In the genomic region with DNA sequence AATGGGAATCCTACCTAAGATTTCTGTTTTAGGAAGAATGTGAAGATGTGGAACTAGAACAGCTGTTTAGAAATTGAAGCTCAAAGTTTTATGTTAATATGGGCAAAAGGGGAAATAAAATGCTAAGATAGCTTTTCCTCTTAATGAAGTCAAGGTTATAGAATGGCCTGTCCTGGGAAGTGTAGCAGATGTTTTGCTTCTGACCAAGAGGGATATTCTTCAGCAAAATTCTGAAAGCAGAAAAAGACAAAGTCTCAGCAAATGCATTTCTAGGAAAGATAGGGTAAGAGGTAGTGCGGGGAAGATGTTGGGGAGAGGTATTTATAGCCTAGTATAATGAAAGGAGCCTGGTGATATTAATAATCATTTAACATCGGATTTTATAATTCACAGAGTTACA, we compare ENCODE assay signal across 24 cellular contexts.
"Had no signal": no experiment of that assay in that cellular context is flagged by ENCODE, and none has a peak within 500 bp of the region (broad histone marks: within the 10 kb centered on the region; RNA-seq: fewer than 3 reads in every experiment).

No MANE protein-coding gene starts in this region.

- H3K9ac ChIP-seq: parathyroid adenoma had no signal

- H3K27me3 ChIP-seq: brain microvascular endothelial cell, dorsolateral prefrontal cortex, vagina had no signal

- H3K4me3 ChIP-seq: dorsolateral prefrontal cortex, smooth muscle cell, vagina had no signal

- DNase-seq: activated B cell treated with CpG ODN at 0.5 μM for 24 hours; activated CD4-positive, alpha-beta T cell treated with anti-CD3 and anti-CD28 coated beads for 36 hours; activated CD4-positive, alpha-beta T cell treated with anti-CD3 and anti-CD28 coated beads, Interleukin-2, amount 50 U/mL, for 48 hours; activated CD8-positive, alpha-beta memory T cell treated with anti-CD3 and anti-CD28 coated beads, Interleukin-2, amount 50 U/mL, for 48 hours; activated effector memory CD4-positive, alpha-beta T cell treated with anti-CD3 and anti-CD28 coated beads, Interleukin-2, amount 50 U/mL, for 16 hours; activated naive CD4-positive, alpha-beta T cell treated with anti-CD3 and anti-CD28 coated beads, Interleukin-2, amount 10 ng/mL, durations not matched to agents 7 days and 5 days; activated T-cell treated with anti-CD3 and anti-CD28 coated beads, Interleukin-2, amount 50 U/mL, for 48 hours; aorta; brain microvascular endothelial cell; central memory CD4-positive, alpha-beta T cell; kidney; mammary epithelial cell; stimulated activated CD4-positive, alpha-beta T cell treated with anti-CD3 and anti-CD28 coated beads, Interleukin-2, amount 100 ng/mL, for 48 hours; stimulated activated CD8-positive, alpha-beta memory T cell treated with anti-CD3 and anti-CD28 coated beads, Interleukin-4, amount 100 ng/mL, for 48 hours; stimulated activated naive B cell treated with anti-CD40 and anti-IgM and Interleukin-4, amounts not matched to agents 10 μg/mL and 1 μg/mL and 100 μg/mL, for 72 hours; T1000 had no signal

- H3K4me1 ChIP-seq: parathyroid adenoma had no signal

- H3K27me3 Mint-ChIP-seq: activated B cell treated with CpG ODN at 0.5 μM for 24 hours; activated CD4-positive, alpha-beta T cell treated with anti-CD3 and anti-CD28 coated beads for 36 hours; activated naive CD4-positive, alpha-beta T cell treated with anti-CD3 and anti-CD28 coated beads, Interleukin-2, amount 10 ng/mL, durations not matched to agents 7 days and 5 days; natural killer cell treated with Interleukin-12 subunit alpha and Interleukin-12 subunit beta and Interleukin-15 and Interleukin-18, amount 100 ng/mL, for 72 hours; stimulated activated naive B cell treated with anti-CD40 and anti-IgM and Interleukin-4, amounts not matched to agents 10 μg/mL and 1 μg/mL and 100 μg/mL, for 72 hours; type B pancreatic cell had no signal

- H3K27ac ChIP-seq: brain microvascular endothelial cell, epithelial cell of prostate, parathyroid adenoma, vagina had no signal

- H3K9me3 Mint-ChIP-seq: activated B cell treated with CpG ODN at 0.5 μM for 24 hours; activated naive CD4-positive, alpha-beta T cell treated with anti-CD3 and anti-CD28 coated beads, Interleukin-2, amount 10 ng/mL, durations not matched to agents 7 days and 5 days; natural killer cell treated with Interleukin-12 subunit alpha and Interleukin-12 subunit beta and Interleukin-15 and Interleukin-18, amount 100 ng/mL, for 72 hours; stimulated activated naive B cell treated with anti-CD40 and anti-IgM and Interleukin-4, amounts not matched to agents 10 μg/mL and 1 μg/mL and 100 μg/mL, for 72 hours; type B pancreatic cell had no signal

- ATAC-seq: activated CD4-positive, alpha-beta T cell treated with anti-CD3 and anti-CD28 coated beads for 36 hours; natural killer cell treated with Interleukin-12 subunit alpha and Interleukin-12 subunit beta and Interleukin-15 and Interleukin-18, amount 100 ng/mL, for 72 hours; sciatic nerve; stimulated activated naive B cell treated with anti-CD40 and anti-IgM and Interleukin-4, amounts not matched to agents 10 μg/mL and 1 μg/mL and 100 μg/mL, for 72 hours had no signal

- H3K9me3 ChIP-seq: vagina had no signal

- H3K4me3 Mint-ChIP-seq: activated B cell treated with CpG ODN at 0.5 μM for 24 hours; activated CD4-positive, alpha-beta T cell treated with anti-CD3 and anti-CD28 coated beads for 36 hours; activated naive CD4-positive, alpha-beta T cell treated with anti-CD3 and anti-CD28 coated beads, Interleukin-2, amount 10 ng/mL, durations not matched to agents 7 days and 5 days; natural killer cell treated with Interleukin-12 subunit alpha and Interleukin-12 subunit beta and Interleukin-15 and Interleukin-18, amount 100 ng/mL, for 72 hours; stimulated activated naive B cell treated with anti-CD40 and anti-IgM and Interleukin-4, amounts not matched to agents 10 μg/mL and 1 μg/mL and 100 μg/mL, for 72 hours; type B pancreatic cell had no signal

- H3K27ac Mint-ChIP-seq: activated B cell treated with CpG ODN at 0.5 μM for 24 hours; activated CD4-positive, alpha-beta T cell treated with anti-CD3 and anti-CD28 coated beads for 36 hours; activated naive CD4-positive, alpha-beta T cell treated with anti-CD3 and anti-CD28 coated beads, Interleukin-2, amount 10 ng/mL, durations not matched to agents 7 days and 5 days; stimulated activated naive B cell treated with anti-CD40 and anti-IgM and Interleukin-4, amounts not matched to agents 10 μg/mL and 1 μg/mL and 100 μg/mL, for 72 hours; type B pancreatic cell had no signal
